8 cellular contexts compared by ENCODE assay signal in genomic region chr1:160997323-160998038, GRCh38. TPM values are rescaled to one million over a fixed set of nuclear protein-coding genes. Genes with fewer than 3 reads are reported as not detected.
DNase-seq lines count a peak whose midpoint lies in the region; ATAC-seq lines count a peak whose summit lies in the region.

No MANE protein-coding gene starts in this region.

- H3K4me3 Mint-ChIP-seq in T-cell: no peak overlapping the region

- H3K27ac Mint-ChIP-seq in T-cell: peak overlapping the region; percentile 53 to 69

- DNase-seq in D341Med (ENCODE audit: low spot score): peak; percentile 74
- DNase-seq in T-cell: peak in 28 of 34 experiments; percentile 12 to 56 (median 38)
- peak; percentile 39 for DNase-seq in astrocyte of the hippocampus (ENCODE audit: low read depth, low spot score)
- peak; percentile 74 to 87 (median 83) for DNase-seq in right cardiac atrium

- H3K36me3 Mint-ChIP-seq in T-cell: peaks cover 27% of the 10 kb centered on the region

- H3K9me3 ChIP-seq in right cardiac atrium (ENCODE audit: control insufficient read depth, low read length): no peaks in the 10 kb centered on the region
- H3K9me3 ChIP-seq in skeletal muscle tissue (ENCODE audit: control insufficient read depth in 3 of 3, low read length in 3 of 3): no peaks in the 10 kb centered on the region

- WGBS in right cardiac atrium: 68% methylated on average over 1 of the region's 1 CpG

- H3K4me3 ChIP-seq in right cardiac atrium (ENCODE audit: low read length) (no peak overlapping the region), skeletal muscle tissue (ENCODE audit: low read length in 3 of 3) (no peak overlapping the region)

- H3K27ac ChIP-seq in right cardiac atrium (ENCODE audit: low read length): peak overlapping the region; percentile 63
- H3K27ac ChIP-seq in skeletal muscle tissue (ENCODE audit: low read depth, low read length): peak overlapping the region; percentile 77

- intact Hi-C loops in right cardiac atrium (cut with DNase I): loop anchor here in 3 of 4 donors (5.0 to 10.0 kb wide), 4 partner anchors 47 to 137 kb away; partner anchors contain the start of genes DEDD (in 2 of the 3), KLHDC9 (in 2 of the 3) and USF1 (in 2 of the 3)

- H3K9ac ChIP-seq in skeletal muscle tissue (ENCODE audit: low read depth in 1 of 3, low read length in 3 of 3): peak overlapping the region in 1 of 3 donors; percentile 11

- H3K4me1 Mint-ChIP-seq in T-cell: peaks cover 5 to 8% (median 5%) of the 10 kb centered on the region in 3 donors

- no peaks in the 10 kb centered on the region for H3K27me3 Mint-ChIP-seq in T-cell

- peaks cover 6 to 10% (median 8%) of the 10 kb centered on the region in 3 donors for H3K36me3 ChIP-seq in skeletal muscle tissue (ENCODE audit: control insufficient read depth in 3 of 3, insufficient read depth in 3 of 3, low read length in 3 of 3)

- H3K4me1 ChIP-seq in right cardiac atrium (ENCODE audit: control insufficient read depth, insufficient read depth, low read length): peaks cover 2% of the 10 kb centered on the region
- peaks cover 0 to 3% (median 0%) of the 10 kb centered on the region in 3 donors for H3K4me1 ChIP-seq in skeletal muscle tissue (ENCODE audit: control insufficient read depth in 3 of 3, insufficient read depth in 3 of 3, low read length in 3 of 3)

- H3K27me3 ChIP-seq in right cardiac atrium (ENCODE audit: control insufficient read depth, insufficient read depth) (no peaks in the 10 kb centered on the region), skeletal muscle tissue (ENCODE audit: control insufficient read depth in 3 of 3, insufficient read depth in 3 of 3, low read length in 3 of 3) (no peaks in the 10 kb centered on the region)

- no peaks in the 10 kb centered on the region for H3K9me3 Mint-ChIP-seq in T-cell

- ATAC-seq in HG03460 (IDR thresholded peaks at IDR 0.05; ENCODE audit: unreplicated experiment) (peak; percentile 52), T-cell (replicated peaks in 1 of 4) (peak; percentile 76 to 87 (median 80)), right cardiac atrium (peak; percentile 90), HG03521 (IDR thresholded peaks at IDR 0.05; ENCODE audit: unreplicated experiment) (no peak), HG03469 (IDR thresholded peaks at IDR 0.05; ENCODE audit: unreplicated experiment) (no peak)

- CTCF ChIA-PET in T-cell (lab: Charles Lee): interaction anchor here (0.5 to 2.5 kb wide), 19 partner anchors 10 to 679 kb away, joined by 3 to 23 read pairs (median 4); partner anchors contain the start of genes KLHDC9 (in 2 of the 2), ARHGAP30 (in 1 of the 2), F11R (in 1 of the 2) and USF1 (in 1 of the 2)

- POLR2A ChIA-PET in T-cell (lab: Charles Lee): interaction anchor here in 1 of 2 donors (0.6 to 1.0 kb wide), 3 partner anchors 24 to 155 kb away, joined by 3 to 5 read pairs (median 3); partner anchors contain the start of genes F11R, NIT1 and PFDN2

RNA-seq across cellular contexts. Expression of gene F11R, which starts 23.5 kb away (rescaled TPM):
- total RNA-seq in T-cell (10 to 100 TPM; 14.6 to 21.0 (median 18.7) TPM), right cardiac atrium (10 to 100 TPM; 18.8 to 27.2 (median 25.3) TPM), skeletal muscle tissue (10.4 TPM)
- 12.6 TPM for polyA plus RNA-seq in right cardiac atrium

RNA-seq across cellular contexts. Expression of gene TSTD1, which starts 41.3 kb away (rescaled TPM):
- 100 to 1,000 TPM in 2 of 5 donors, 10 to 100 TPM in 3; 39.9 to 130 (median 94.8) TPM for total RNA-seq in T-cell
- total RNA-seq in right cardiac atrium: 10 to 100 TPM; 23.5 to 46.8 (median 35.8) TPM
- polyA plus RNA-seq in right cardiac atrium: 63.6 TPM
- 27.7 TPM for total RNA-seq in skeletal muscle tissue

RNA-seq across cellular contexts. Expression of gene ITLN2, which starts 42.9 kb away (rescaled TPM):
- total RNA-seq in T-cell (not detected), right cardiac atrium (1 to 10 TPM in 2 of 4 donors, under 1 TPM in 2; 0.58 to 2.1 (median 0.94) TPM), skeletal muscle tissue (not detected)
- polyA plus RNA-seq in right cardiac atrium: 0.88 TPM

RNA-seq across cellular contexts. Expression of gene USF1, which starts 48.3 kb away (rescaled TPM):
- total RNA-seq in T-cell: 10 to 100 TPM; 65.4 to 96.1 (median 92.2) TPM
- total RNA-seq in right cardiac atrium: 10 to 100 TPM; 34.5 to 41.4 (median 40.7) TPM
- polyA plus RNA-seq in right cardiac atrium: 32.8 TPM
- 66.3 TPM for total RNA-seq in skeletal muscle tissue

Comparison
In these comparisons a context has a peak if more than half of its experiments do, and no peak if none do; other contexts are left out.
1. ATAC-seq: peak in HG03460 (single experiment), T-cell (4 of 4) and right cardiac atrium (2 of 2); none in HG03521 (single experiment) and HG03469 (single experiment).
2. Peak in every context shown above with its lines, with median percentiles within 50 percentile points of each other: DNase-seq.